8 cellular contexts compared by ENCODE assay signal in the genomic region with DNA sequence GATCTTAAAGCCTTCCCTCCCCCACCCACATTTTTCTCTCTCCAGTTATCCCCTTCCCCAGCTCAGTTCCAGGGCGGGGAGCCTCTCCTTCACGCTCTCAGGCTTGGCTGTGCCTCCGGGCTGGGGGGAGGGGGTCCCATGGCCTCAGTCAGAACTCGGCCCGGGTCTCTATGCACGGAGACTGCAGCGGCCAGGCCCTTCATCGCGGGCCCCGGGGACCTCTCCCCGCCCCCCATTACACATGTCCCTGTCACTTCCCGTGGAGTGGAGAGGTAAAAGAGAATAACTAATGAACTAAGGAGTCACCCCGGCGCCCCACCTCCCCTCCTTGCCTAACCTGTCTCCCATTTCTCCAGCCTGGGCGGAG. TPM values are rescaled to one million over a fixed set of nuclear protein-coding genes. Genes with fewer than 3 reads are reported as not detected.
DNase-seq lines count a peak whose midpoint lies in the region; ATAC-seq and TF ChIP-seq lines count a peak whose summit lies in the region.
"Had no signal": no experiment of that assay in that cellular context is flagged by ENCODE, and none has a peak within 500 bp of the region (broad histone marks: within the 10 kb centered on the region; RNA-seq: fewer than 3 reads in every experiment).

No MANE protein-coding gene starts in this region.

- H3K4me3 ChIP-seq in PC-3 (ENCODE audit: low read length) (no peak overlapping the region), gastroesophageal sphincter (no peak overlapping the region), skeletal muscle tissue (ENCODE audit: low read length in 3 of 3) (no peak overlapping the region)

- peaks cover 28% of the 10 kb centered on the region for H3K79me2 ChIP-seq in PC-3 (ENCODE audit: low read length)

- CTCF ChIA-PET in PC-3 (lab: Charles Lee): no interaction called here

- no CpG with 5 or more reads among the region's 15 CpGs for WGBS in gastroesophageal sphincter (ENCODE audit: low coverage in 1 of 2), 2 donors

- H3K4me2 ChIP-seq in PC-3 (ENCODE audit: low read length): peak overlapping the region; percentile 98; the same call in 1 of the 2 replicates

- H3K4me1 ChIP-seq in PC-3 (ENCODE audit: insufficient read depth, low read length) (peaks cover 29% of the 10 kb centered on the region), gastroesophageal sphincter (peaks cover 0 to 53% (median 0%) of the 10 kb centered on the region in 3 donors), skeletal muscle tissue (ENCODE audit: control insufficient read depth in 3 of 3, insufficient read depth in 3 of 3, low read length in 3 of 3) (peaks cover 0 to 15% (median 9%) of the 10 kb centered on the region in 3 donors)

- no peak for ATAC-seq in PC-3
- no peak for ATAC-seq in gastroesophageal sphincter
- no peak for ATAC-seq in HG02884 (IDR thresholded peaks at IDR 0.05; ENCODE audit: unreplicated experiment)

- POLR2A ChIA-PET in PC-3 (lab: Charles Lee; ENCODE audit: unreplicated experiment): no interaction called here

- H3K36me3 ChIP-seq in PC-3 (ENCODE audit: low read depth, low read length): peaks cover 13% of the 10 kb centered on the region
- peaks cover 0 to 15% of the 10 kb centered on the region in 2 donors for H3K36me3 ChIP-seq in gastroesophageal sphincter
- H3K36me3 ChIP-seq in skeletal muscle tissue (ENCODE audit: control insufficient read depth in 3 of 3, insufficient read depth in 3 of 3, low read length in 3 of 3): peaks cover 3 to 9% (median 8%) of the 10 kb centered on the region in 3 donors

- no peaks in the 10 kb centered on the region for H3K27me3 ChIP-seq in PC-3 (ENCODE audit: low read length)
- H3K27me3 ChIP-seq in gastroesophageal sphincter: no peaks in the 10 kb centered on the region
- no peaks in the 10 kb centered on the region for H3K27me3 ChIP-seq in skeletal muscle tissue (ENCODE audit: control insufficient read depth in 3 of 3, insufficient read depth in 3 of 3, low read length in 3 of 3)

- no peak for TF ChIP-seq POLR2A in gastroesophageal sphincter (IDR thresholded peaks at IDR 0.05)

- TF ChIP-seq CTCF in PC-3 (conservative IDR thresholded peaks at IDR 0.05; ENCODE audit: low read depth, low read length) (no peak), gastroesophageal sphincter (IDR thresholded peaks at IDR 0.05) (no peak)

- BruUV-seq in PC-3 (replicated peaks; lab: Mats Ljungman, UMichigan): no TSS peak

- H3F3A ChIP-seq in PC-3 (ENCODE audit: low read length, unreplicated experiment): no peaks in the 10 kb centered on the region

- H3K9me3 ChIP-seq in PC-3 (ENCODE audit: low read length) (no peaks in the 10 kb centered on the region), gastroesophageal sphincter (no peaks in the 10 kb centered on the region), skeletal muscle tissue (ENCODE audit: control insufficient read depth in 3 of 3, low read length in 3 of 3) (no peaks in the 10 kb centered on the region)

- H3K9ac ChIP-seq in PC-3 (ENCODE audit: low read length) (no peak overlapping the region), skeletal muscle tissue (ENCODE audit: low read depth in 1 of 3, low read length in 3 of 3) (no peak overlapping the region)

- peaks cover 5% of the 10 kb centered on the region for H4K20me1 ChIP-seq in PC-3 (ENCODE audit: low read length)

- intact Hi-C loops in PC-3 (cut with micrococcal nuclease): no loop called here

- no peak overlapping the region for H3K27ac ChIP-seq in PC-3 (ENCODE audit: low read length)
- H3K27ac ChIP-seq in gastroesophageal sphincter: peak overlapping the region; percentile 82 to 91 (median 88)
- H3K27ac ChIP-seq in skeletal muscle tissue (ENCODE audit: low read depth, low read length): peak overlapping the region; percentile 79

- no peak for TF ChIP-seq EP300 in gastroesophageal sphincter (IDR thresholded peaks at IDR 0.05)

- peak; percentile 41 for DNase-seq in ELF-1 (ENCODE audit: low read depth, low spot score)
- DNase-seq in PC-3: no peak
- DNase-seq in NK-92 treated with Interleukin-12 subunit alpha and Interleukin-12 subunit beta, amount 100 ng/mL, for 24 hours (lab: John Stamatoyannopoulos, UW): no peak
- no peak for DNase-seq in HCEC 1CT

- no peak overlapping the region for H2AFZ ChIP-seq in PC-3 (ENCODE audit: low read length)

- no peaks in the 10 kb centered on the region for H3K9me2 ChIP-seq in PC-3 (replicated peaks; ENCODE audit: low read length)

RNA-seq across cellular contexts. Expression of gene PRICKLE3, which starts 0.8 kb away (rescaled TPM):
- total RNA-seq in PC-3 (2014; rRNA removed): 16.5 and 29.1 TPM in 2 replicates
- 10 to 100 TPM in 2 of 4 donors, 1 to 10 TPM in 2; 6.2 to 15.9 (median 9.6) TPM for total RNA-seq in gastroesophageal sphincter
- total RNA-seq in skeletal muscle tissue: 2.6 TPM

RNA-seq across cellular contexts. Expression of gene SYP, which starts 13.0 kb away (rescaled TPM):
- total RNA-seq in PC-3 (2014; rRNA removed) (0.29 and 0.47 TPM in 2 replicates), gastroesophageal sphincter (10 to 100 TPM in 1 of 4 donors, 1 to 10 TPM in 3; 2.9 to 10.5 (median 5.4) TPM), skeletal muscle tissue (1.0 TPM)
- total RNA-seq: fibroblast of villous mesenchyme had no signal

RNA-seq across cellular contexts. Expression of gene PLP2, which starts 15.3 kb away (rescaled TPM):
- total RNA-seq in PC-3 (2014; rRNA removed) (165 and 171 TPM in 2 replicates), gastroesophageal sphincter (10 to 100 TPM; 57.9 to 78.7 (median 67.9) TPM), skeletal muscle tissue (19.3 TPM)

RNA-seq across cellular contexts. Expression of gene MAGIX, which starts 24.5 kb away (rescaled TPM):
- total RNA-seq in PC-3 (2014; rRNA removed) (9.3 and 12.5 TPM in 2 replicates), gastroesophageal sphincter (1 to 10 TPM in 3 of 4 donors, under 1 TPM in 1; 0.69 to 4.6 (median 3.1) TPM), skeletal muscle tissue (2.1 TPM)

RNA-seq across cellular contexts. Expression of gene CACNA1F, which starts 46.1 kb away (rescaled TPM):
- total RNA-seq in PC-3 (2014; rRNA removed) (not detected in 2 replicates), gastroesophageal sphincter (1 to 10 TPM in 1 of 4 donors, not detected in 3; 1.7 TPM), skeletal muscle tissue (not detected)
- total RNA-seq: fibroblast of villous mesenchyme had no signal
